In genomic region chr18:70337139-70337972, GRCh38 we compare ENCODE assay signal across 8 cellular contexts. TPM values are rescaled to one million over a fixed set of nuclear protein-coding genes. Genes with fewer than 3 reads are reported as not detected.
DNase-seq lines count a peak whose midpoint lies in the region; ATAC-seq and TF ChIP-seq lines count a peak whose summit lies in the region.

No MANE protein-coding gene starts in this region.

- H3K27ac ChIP-seq in muscle layer of duodenum (ENCODE audit: low read length) (peak overlapping the region; percentile 30), testis (no peak overlapping the region)

- TF ChIP-seq POLR2A in testis (IDR thresholded peaks at IDR 0.05): no peak

- peaks cover 19% of the 10 kb centered on the region for H3K36me3 ChIP-seq in MG63
- peaks cover 0 to 8% of the 10 kb centered on the region in 2 donors for H3K36me3 ChIP-seq in muscle layer of duodenum (ENCODE audit: control insufficient read depth in 1 of 2, insufficient read depth in 2 of 2, low read length in 2 of 2)
- H3K36me3 ChIP-seq in testis (ENCODE audit: low read depth, missing control alignments): no peaks in the 10 kb centered on the region

- H3K27me3 ChIP-seq in MG63: no peaks in the 10 kb centered on the region
- H3K27me3 ChIP-seq in muscle layer of duodenum (ENCODE audit: low read depth, low read length): no peaks in the 10 kb centered on the region
- H3K27me3 ChIP-seq in testis: no peaks in the 10 kb centered on the region

- no peak overlapping the region for H3K4me3 ChIP-seq in MG63
- H3K4me3 ChIP-seq in muscle layer of duodenum (ENCODE audit: low read depth in 1 of 2, low read length in 2 of 2): no peak overlapping the region
- no peak overlapping the region for H3K4me3 ChIP-seq in testis

- ATAC-seq in HG03097 (IDR thresholded peaks at IDR 0.05; ENCODE audit: low FRiP score, unreplicated experiment) (no peak), HG02798 (IDR thresholded peaks at IDR 0.05; ENCODE audit: poor library complexity, unreplicated experiment) (no peak)

- in situ Hi-C loops in GM13976 (cut with MboI; ENCODE audit: low sequenced_read_pairs, unreplicated experiment): no loop called here

- peaks cover 0 to 6% of the 10 kb centered on the region in 2 donors for H3K4me1 ChIP-seq in muscle layer of duodenum (ENCODE audit: control insufficient read depth in 1 of 2, insufficient read depth in 2 of 2, low read length in 2 of 2)
- H3K4me1 ChIP-seq in testis: peaks cover 10% of the 10 kb centered on the region

- intact Hi-C loops in testis (cut with DNase I; ENCODE audit: low total_unique reads): no loop called here

- TF ChIP-seq CTCF in GM13976 (IDR thresholded peaks at IDR 0.05; ENCODE audit: borderline replicate concordance, control extremely low read depth, extremely low read depth, insufficient read depth, missing control alignments) (no peak), testis (IDR thresholded peaks at IDR 0.05) (no peak)

- H3K9me3 ChIP-seq in MG63: peaks cover 9% of the 10 kb centered on the region; the same call in 1 of the 2 replicates
- H3K9me3 ChIP-seq in muscle layer of duodenum (ENCODE audit: control insufficient read depth in 1 of 2, low read length in 2 of 2): no peaks in the 10 kb centered on the region
- no peaks in the 10 kb centered on the region for H3K9me3 ChIP-seq in testis

- 88 to 92% methylated on average over 4 of the region's 4 CpGs for WGBS in testis, 2 donors

- DNase-seq in EH (ENCODE audit: low read depth) (peak; percentile 92), MG63 (peak; percentile 71), dedifferentiated amniotic fluid mesenchymal stem cell (ENCODE audit: extremely low spot score) (peak; percentile 89), GM13976 (ENCODE audit: low spot score) (no peak), testis (no peak)

RNA-seq across cellular contexts. Expression of gene SOCS6, which starts 48.5 kb away (rescaled TPM):
- total RNA-seq in MG63 (2014; rRNA removed; shearing (Covaris generic); ENCODE audit: low replicate concordance): 11.1 and 20.6 TPM in 2 replicates
- 10 to 100 TPM; 20.9 to 22.9 TPM for total RNA-seq in testis
- 12.7 TPM for polyA plus RNA-seq in testis (ENCODE audit: insufficient read depth, low read depth, low replicate concordance)

Comparison
In these comparisons a context has a peak if more than half of its experiments do, and no peak if none do; other contexts are left out.
1. DNase-seq: peak in EH (single experiment), MG63 (single experiment) and dedifferentiated amniotic fluid mesenchymal stem cell (single experiment); none in GM13976 (single experiment) and testis (single experiment).